ENCODE assay signal across 1 cellular context in genomic region chr11:87004281-87004680, GRCh38.
TF ChIP-seq lines count a peak whose summit lies in the region.

No MANE protein-coding gene starts in this region.

TF ChIP-seq in HepG2, 621 proteins besides CTCF, POLR2A, EP300 and RAD21:
- 0 out of 2 replicates have a peak, but pooled peaks have one; percentile 0 for TF ChIP-seq ZNF292 (CRISPR knock-in tag; IDR thresholded peaks at IDR 0.05; ENCODE audit: borderline replicate concordance, low read depth)
- 0 out of 2 replicates have a peak, but pooled peaks have one; percentile 3 for TF ChIP-seq ZNF350 (CRISPR knock-in tag; IDR thresholded peaks at IDR 0.05; ENCODE audit: borderline replicate concordance, low read depth)
- TF ChIP-seq ZNF770 (CRISPR knock-in tag; IDR thresholded peaks at IDR 0.05): peak; percentile 90
